10 cellular contexts compared by ENCODE assay signal in the genomic region with DNA sequence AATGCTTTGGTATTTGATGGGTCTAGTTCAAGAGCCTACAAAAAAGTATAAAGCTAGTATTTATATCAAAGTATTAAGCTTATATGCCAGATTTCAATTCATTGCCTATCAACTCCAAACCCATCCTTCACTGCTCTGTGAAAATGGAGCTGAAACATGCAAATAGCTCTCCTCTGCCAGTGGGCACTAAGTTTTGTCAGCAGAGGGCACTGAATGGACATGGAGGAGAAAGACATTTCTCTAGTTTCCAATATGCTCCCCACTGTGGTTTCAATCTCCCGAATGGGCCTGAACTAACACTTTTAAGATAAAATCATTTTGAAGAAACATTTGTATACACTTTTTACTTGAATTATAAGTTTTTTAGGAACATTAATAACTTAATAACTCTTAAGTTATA. TPM values are rescaled to one million over a fixed set of nuclear protein-coding genes. Genes with fewer than 3 reads are reported as not detected.
DNase-seq lines count a peak whose midpoint lies in the region; ATAC-seq and TF ChIP-seq lines count a peak whose summit lies in the region.
"Had no signal": no experiment of that assay in that cellular context is flagged by ENCODE, and none has a peak within 500 bp of the region (broad histone marks: within the 10 kb centered on the region; RNA-seq: fewer than 3 reads in every experiment).

No MANE protein-coding gene starts in this region.

- peak; percentile 14 for DNase-seq in DMS114 treated with DMSO at 0.1 percent for 48 hours (lab: John Stamatoyannopoulos, UW; ENCODE audit: unreplicated experiment)
- peak; percentile 19 for DNase-seq in HFFc6
- DNase-seq in astrocyte of the cerebellum (ENCODE audit: low read depth) = no peak
- DNase-seq in kidney epithelial cell (ENCODE audit: low read depth) = no peak
- DNase-seq in trophoblast cell = no peak
- DNase-seq in NCI-H1930 (lab: John Stamatoyannopoulos, UW) = no peak
- DNase-seq: GF-D8 had no signal

- H2BK120ac ChIP-seq in trophoblast cell (ENCODE audit: insufficient read depth, low read length, poor library complexity) = no peak overlapping the region

- H4K8ac ChIP-seq in trophoblast cell (ENCODE audit: low read depth, low read length) = no peak overlapping the region

- no peak overlapping the region for H3K27ac ChIP-seq in trophoblast cell (ENCODE audit: low read depth, low read length)

- H3K9ac ChIP-seq in trophoblast cell (ENCODE audit: low read length) = no peak overlapping the region

- H3K14ac ChIP-seq in trophoblast cell (ENCODE audit: low read length) = no peak overlapping the region

- H3K4me3 ChIP-seq in astrocyte of the cerebellum (ENCODE audit: low read depth, low read length) (no peak overlapping the region), kidney epithelial cell (ENCODE audit: low read depth, low read length) (no peak overlapping the region), trophoblast cell (ENCODE audit: low read depth, low read length) (no peak overlapping the region)

- peaks cover 30% of the 10 kb centered on the region for H3K36me3 Mint-ChIP-seq in HFFc6 (ENCODE audit: low read depth)

- in situ Hi-C loops in astrocyte of the cerebellum (cut with HindIII; ENCODE audit: low sequenced_read_pairs) = loop anchor here (25.0 kb wide), 1 partner anchor 476 kb away; no protein-coding TSS in a partner anchor

- no peak overlapping the region for H4K91ac ChIP-seq in trophoblast cell (ENCODE audit: low read depth, low read length)

- no peak overlapping the region for H2AK5ac ChIP-seq in trophoblast cell (ENCODE audit: low read length)

- H4K12ac ChIP-seq in trophoblast cell (ENCODE audit: low read depth, low read length) = no peak overlapping the region

- no peak overlapping the region for H3K4me2 ChIP-seq in trophoblast cell (ENCODE audit: low read length)

- ATAC-seq in HG02623 (IDR thresholded peaks at IDR 0.05; ENCODE audit: unreplicated experiment) = no peak
- ATAC-seq in HG03354 (IDR thresholded peaks at IDR 0.05; ENCODE audit: poor library complexity, severe bottlenecking, unreplicated experiment) = no peak

- H3K9me3 Mint-ChIP-seq in HFFc6 = no peaks in the 10 kb centered on the region
- H3K9me3 Mint-ChIP-seq: activated naive CD4-positive, alpha-beta T cell treated with anti-CD3 and anti-CD28 coated beads, Interleukin-2, amount 50 U/mL, for 24 hours had no signal

- WGBS in trophoblast cell (ENCODE audit: extremely low coverage, insufficient coverage, insufficient read length) = no CpG with 5 or more reads among the region's 1 CpG

- H2BK12ac ChIP-seq in trophoblast cell (ENCODE audit: low read length) = no peak overlapping the region

- no peaks in the 10 kb centered on the region for H3K4me1 ChIP-seq in trophoblast cell (ENCODE audit: control insufficient read depth in 1 of 2, insufficient read depth in 2 of 2, low read length in 2 of 2)

- H2AFZ ChIP-seq in trophoblast cell (ENCODE audit: insufficient read depth, low read length, poor library complexity) = no peak overlapping the region

- H3K27me3 ChIP-seq in kidney epithelial cell (ENCODE audit: control insufficient read depth, insufficient read depth, low read length) = no peaks in the 10 kb centered on the region
- no peaks in the 10 kb centered on the region for H3K27me3 ChIP-seq in trophoblast cell (ENCODE audit: insufficient read depth, low read length)

- no peaks in the 10 kb centered on the region for H3K36me3 ChIP-seq in kidney epithelial cell (ENCODE audit: control insufficient read depth, insufficient read depth, low read length)
- peaks cover 14 to 27% of the 10 kb centered on the region in 2 experiments for H3K36me3 ChIP-seq in trophoblast cell (ENCODE audit: control insufficient read depth in 1 of 2, insufficient read depth in 2 of 2, low read length in 2 of 2)

- no peak overlapping the region for H3K27ac Mint-ChIP-seq in HFFc6
- H3K27ac Mint-ChIP-seq: activated naive CD4-positive, alpha-beta T cell treated with anti-CD3 and anti-CD28 coated beads, Interleukin-2, amount 50 U/mL, for 24 hours had no signal

- no peaks in the 10 kb centered on the region for H3K79me1 ChIP-seq in trophoblast cell (ENCODE audit: low read length)

- H3K18ac ChIP-seq in trophoblast cell (ENCODE audit: low read length) = no peak overlapping the region

- no peak overlapping the region for H3K4me3 Mint-ChIP-seq in HFFc6
- H3K4me3 Mint-ChIP-seq: activated naive CD4-positive, alpha-beta T cell treated with anti-CD3 and anti-CD28 coated beads, Interleukin-2, amount 50 U/mL, for 24 hours had no signal

- TF ChIP-seq CTCF in HFFc6 (IDR thresholded peaks at IDR 0.05) (peak; percentile 61; the same call in 1 of the 2 replicates), astrocyte of the cerebellum (IDR thresholded peaks at IDR 0.05; ENCODE audit: low read depth, low read length, missing control alignments) (peak; percentile 42), kidney epithelial cell (IDR thresholded peaks at IDR 0.05; ENCODE audit: insufficient read depth, low read length, poor library complexity, severe bottlenecking) (peak; percentile 22)

- H3K4ac ChIP-seq in trophoblast cell (ENCODE audit: low read depth, low read length) = no peak overlapping the region

- H3K27me3 Mint-ChIP-seq in HFFc6 (ENCODE audit: insufficient read depth) = no peaks in the 10 kb centered on the region
- H3K27me3 Mint-ChIP-seq: activated naive CD4-positive, alpha-beta T cell treated with anti-CD3 and anti-CD28 coated beads, Interleukin-2, amount 50 U/mL, for 24 hours had no signal

- no peaks in the 10 kb centered on the region for H3K79me2 ChIP-seq in trophoblast cell (ENCODE audit: control insufficient read depth, insufficient read depth, low read length, poor library complexity)

- H3K23ac ChIP-seq in trophoblast cell (ENCODE audit: low read length) = no peak overlapping the region

- no peaks in the 10 kb centered on the region for H3K9me3 ChIP-seq in trophoblast cell (ENCODE audit: insufficient read depth, low read depth, low read length)

- H2BK5ac ChIP-seq in trophoblast cell (ENCODE audit: low read depth, low read length, poor library complexity) = no peak overlapping the region

- no peaks in the 10 kb centered on the region; the same call in 1 of the 2 replicates for H3K4me1 Mint-ChIP-seq in HFFc6 (ENCODE audit: low read depth)
- H3K4me1 Mint-ChIP-seq: activated naive CD4-positive, alpha-beta T cell treated with anti-CD3 and anti-CD28 coated beads, Interleukin-2, amount 50 U/mL, for 24 hours had no signal

RNA-seq across cellular contexts. Expression of a gene that starts 12.4 kb away (rescaled TPM):
- total RNA-seq in HFFc6 (2021; fragmentation: NEBNext Ultra II Directional; extraction: Animal tissue kit (Norgen Biotek cat#: 25700)) = 10 to 100 TPM; 23.2 to 30.2 (median 23.9) TPM
- 37.6 and 40.8 TPM in 2 replicates for total RNA-seq in kidney epithelial cell
- polyA plus RNA-seq in trophoblast cell (2013) = 31.1 and 32.2 TPM in 2 replicates

RNA-seq across cellular contexts. Expression of a gene that starts 38.7 kb away (rescaled TPM):
- 10 to 100 TPM; 18.3 to 23.3 (median 21.8) TPM for total RNA-seq in HFFc6 (2021; fragmentation: NEBNext Ultra II Directional; extraction: Animal tissue kit (Norgen Biotek cat#: 25700))
- total RNA-seq in kidney epithelial cell = 10.5 and 13.3 TPM in 2 replicates
- polyA plus RNA-seq in trophoblast cell (2013) = 10.1 and 11.8 TPM in 2 replicates

RNA-seq across cellular contexts. Expression of a gene that starts 39.1 kb away (rescaled TPM):
- 10 to 100 TPM in 5 of 6 experiments, 1 to 10 TPM in 1; 8.0 to 13.8 (median 11.8) TPM for total RNA-seq in HFFc6 (2021; fragmentation: NEBNext Ultra II Directional; extraction: Animal tissue kit (Norgen Biotek cat#: 25700))
- total RNA-seq in kidney epithelial cell = 14.1 and 16.6 TPM in 2 replicates
- polyA plus RNA-seq in trophoblast cell (2013) = 10.3 TPM in 2 replicates

RNA-seq across cellular contexts. Expression of a gene that starts 58.0 kb away (rescaled TPM):
- total RNA-seq in HFFc6 (2021; fragmentation: NEBNext Ultra II Directional; extraction: Animal tissue kit (Norgen Biotek cat#: 25700)) = 10 to 100 TPM; 14.1 to 22.2 (median 18.2) TPM
- total RNA-seq in kidney epithelial cell = 41.8 and 44.2 TPM in 2 replicates
- polyA plus RNA-seq in trophoblast cell (2013) = 8.2 and 8.8 TPM in 2 replicates

Comparison
In these comparisons a context has a peak if more than half of its experiments do, and no peak if none do; other contexts are left out.
1. DNase-seq: peak in DMS114 treated with DMSO at 0.1 percent for 48 hours (single experiment) and HFFc6 (single experiment); none in astrocyte of the cerebellum (single experiment), kidney epithelial cell (single experiment), trophoblast cell (0 of 2) and NCI-H1930 (0 of 2).
2. Peak in every context shown above with its lines, with median percentiles within 50 percentile points of each other: CTCF ChIP-seq.